In the genomic region with DNA sequence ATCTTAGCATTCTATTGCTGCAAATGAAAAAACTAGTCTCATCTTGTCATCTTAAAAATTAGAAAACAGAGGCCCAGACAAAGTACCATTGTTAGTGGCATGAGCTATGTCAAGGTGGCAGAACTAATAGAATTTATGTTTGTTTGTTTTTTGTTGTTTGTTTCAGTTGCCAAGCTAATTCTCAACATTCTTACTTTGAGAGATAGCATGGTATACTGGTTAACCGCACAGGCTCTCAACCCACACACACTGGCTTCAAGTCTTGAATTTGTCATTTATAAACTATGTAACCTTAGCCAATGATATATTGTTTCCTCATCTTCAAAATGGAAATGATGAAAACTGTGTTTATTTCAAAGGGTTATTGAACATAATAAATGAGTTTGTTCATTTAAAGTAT, we compare ENCODE assay signal across 1 cellular context.
TF ChIP-seq lines count a peak whose summit lies in the region.

No MANE protein-coding gene starts in this region.

TF ChIP-seq in GM23338, 12 proteins besides CTCF, POLR2A, EP300 and RAD21 (continued from another document):
- no peak for TF ChIP-seq REST (IDR thresholded peaks at IDR 0.05; ENCODE audit: unreplicated experiment)
- no peak for TF ChIP-seq EZH2phosphoT487 (IDR thresholded peaks at IDR 0.05; ENCODE audit: unreplicated experiment)
- TF ChIP-seq ZNF331 (CRISPR knock-in tag; IDR thresholded peaks at IDR 0.05; ENCODE audit: low read depth) = no peak
- no peak for TF ChIP-seq NANOG (IDR thresholded peaks at IDR 0.05; ENCODE audit: borderline replicate concordance)
- TF ChIP-seq CREB1 (CRISPR knock-in tag; IDR thresholded peaks at IDR 0.05; ENCODE audit: low read depth) = no peak
